ENCODE assay signal across 8 cellular contexts in genomic region chr3:100260685-100261480, GRCh38. TPM values are rescaled to one million over a fixed set of nuclear protein-coding genes. Genes with fewer than 3 reads are reported as not detected.
DNase-seq lines count a peak whose midpoint lies in the region; ATAC-seq lines count a peak whose summit lies in the region.

TBC1D23 (plus strand) TSS chr3:100260992; CDS start chr3:100261019, 27 bp downstream.

- intact Hi-C loops in left colon (cut with DNase I, micrococcal nuclease) = no loop called here

- ATAC-seq in GM19372 (IDR thresholded peaks at IDR 0.05; ENCODE audit: low read depth, unreplicated experiment) (peak; percentile 100), HG03558 (IDR thresholded peaks at IDR 0.05; ENCODE audit: extremely low read depth, unreplicated experiment) (peak; percentile 100), left colon (peak; percentile 99)

- peak; percentile 89 to 100 (median 96) for DNase-seq in C1 segment of cervical spinal cord (lab: John Stamatoyannopoulos, UW)
- peak; percentile 87 for DNase-seq in NCI-H748 (lab: John Stamatoyannopoulos, UW; ENCODE audit: unreplicated experiment)
- DNase-seq in activated CD4-positive, alpha-beta T cell treated with anti-CD3 and anti-CD28 coated beads, Interleukin-2, amount 50 U/mL, for 1 hour = peak; percentile 94
- peak; percentile 85 for DNase-seq in cortex of kidney (lab: John Stamatoyannopoulos, UW)
- DNase-seq in left colon = peak; percentile 96 to 99
- DNase-seq in stimulated activated CD4-positive, alpha-beta T cell treated with anti-CD3 and anti-CD28 coated beads, Interleukin-1b, Interleukin-23, amount 100 ng/mL, for 48 hours = peak; percentile 99

RNA-seq across cellular contexts. Expression of gene TBC1D23, which starts in this region (rescaled TPM):
- 10 to 100 TPM; 38.2 to 50.9 TPM for total RNA-seq in left colon

Comparison
In these comparisons a context has a peak if more than half of its experiments do, and no peak if none do; other contexts are left out.
1. Peak in every context shown above with its lines: DNase-seq and ATAC-seq.